1 cellular context compared by ENCODE assay signal in the genomic region with DNA sequence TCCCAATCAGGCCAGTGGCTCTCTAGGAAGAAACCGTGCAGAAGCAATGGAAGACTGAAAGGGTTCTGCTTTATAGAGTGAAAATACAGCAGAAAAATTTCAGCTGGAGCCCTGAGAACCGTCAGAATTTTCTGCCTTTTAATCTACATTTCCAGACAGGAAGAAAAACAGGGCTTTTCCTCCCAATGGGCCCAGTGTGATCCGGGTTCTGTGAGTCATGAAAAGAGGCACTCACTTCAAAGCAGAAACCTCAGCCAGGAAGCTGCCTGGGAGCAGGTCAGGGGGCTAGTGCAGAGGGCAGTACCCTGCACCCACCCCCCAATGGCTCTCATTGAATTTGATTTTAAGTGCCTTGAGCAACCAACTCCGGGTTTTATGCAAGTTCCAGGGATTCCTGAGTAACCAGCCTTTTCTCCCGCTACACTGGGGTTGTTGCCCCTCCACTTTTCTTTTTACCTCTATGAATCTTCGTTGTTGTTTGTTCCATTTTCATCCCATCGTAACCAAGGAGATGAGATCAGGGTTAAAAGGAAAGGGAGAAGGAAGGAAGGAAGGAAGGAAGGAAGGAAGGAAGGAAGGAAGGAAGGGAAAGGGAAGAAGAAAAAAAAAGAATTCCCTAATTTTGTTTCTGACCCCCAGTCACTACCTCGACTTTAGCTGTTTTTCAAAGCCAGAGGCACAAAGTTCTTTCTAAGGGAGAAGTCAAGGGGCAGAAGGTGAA.
TF ChIP-seq lines count a peak whose summit lies in the region.

No MANE protein-coding gene starts in this region.

TF ChIP-seq in GM23338, 12 proteins besides CTCF, POLR2A, EP300 and RAD21 (continued from another document):
- TF ChIP-seq, protein P1, sequence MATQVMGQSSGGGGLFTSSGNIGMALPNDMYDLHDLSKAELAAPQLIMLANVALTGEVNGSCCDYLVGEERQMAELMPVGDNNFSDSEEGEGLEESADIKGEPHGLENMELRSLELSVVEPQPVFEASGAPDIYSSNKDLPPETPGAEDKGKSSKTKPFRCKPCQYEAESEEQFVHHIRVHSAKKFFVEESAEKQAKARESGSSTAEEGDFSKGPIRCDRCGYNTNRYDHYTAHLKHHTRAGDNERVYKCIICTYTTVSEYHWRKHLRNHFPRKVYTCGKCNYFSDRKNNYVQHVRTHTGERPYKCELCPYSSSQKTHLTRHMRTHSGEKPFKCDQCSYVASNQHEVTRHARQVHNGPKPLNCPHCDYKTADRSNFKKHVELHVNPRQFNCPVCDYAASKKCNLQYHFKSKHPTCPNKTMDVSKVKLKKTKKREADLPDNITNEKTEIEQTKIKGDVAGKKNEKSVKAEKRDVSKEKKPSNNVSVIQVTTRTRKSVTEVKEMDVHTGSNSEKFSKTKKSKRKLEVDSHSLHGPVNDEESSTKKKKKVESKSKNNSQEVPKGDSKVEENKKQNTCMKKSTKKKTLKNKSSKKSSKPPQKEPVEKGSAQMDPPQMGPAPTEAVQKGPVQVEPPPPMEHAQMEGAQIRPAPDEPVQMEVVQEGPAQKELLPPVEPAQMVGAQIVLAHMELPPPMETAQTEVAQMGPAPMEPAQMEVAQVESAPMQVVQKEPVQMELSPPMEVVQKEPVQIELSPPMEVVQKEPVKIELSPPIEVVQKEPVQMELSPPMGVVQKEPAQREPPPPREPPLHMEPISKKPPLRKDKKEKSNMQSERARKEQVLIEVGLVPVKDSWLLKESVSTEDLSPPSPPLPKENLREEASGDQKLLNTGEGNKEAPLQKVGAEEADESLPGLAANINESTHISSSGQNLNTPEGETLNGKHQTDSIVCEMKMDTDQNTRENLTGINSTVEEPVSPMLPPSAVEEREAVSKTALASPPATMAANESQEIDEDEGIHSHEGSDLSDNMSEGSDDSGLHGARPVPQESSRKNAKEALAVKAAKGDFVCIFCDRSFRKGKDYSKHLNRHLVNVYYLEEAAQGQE (IDR thresholded peaks at IDR 0.05; ENCODE audit: unreplicated experiment) = peak; percentile 19
- TF ChIP-seq, protein P2, sequence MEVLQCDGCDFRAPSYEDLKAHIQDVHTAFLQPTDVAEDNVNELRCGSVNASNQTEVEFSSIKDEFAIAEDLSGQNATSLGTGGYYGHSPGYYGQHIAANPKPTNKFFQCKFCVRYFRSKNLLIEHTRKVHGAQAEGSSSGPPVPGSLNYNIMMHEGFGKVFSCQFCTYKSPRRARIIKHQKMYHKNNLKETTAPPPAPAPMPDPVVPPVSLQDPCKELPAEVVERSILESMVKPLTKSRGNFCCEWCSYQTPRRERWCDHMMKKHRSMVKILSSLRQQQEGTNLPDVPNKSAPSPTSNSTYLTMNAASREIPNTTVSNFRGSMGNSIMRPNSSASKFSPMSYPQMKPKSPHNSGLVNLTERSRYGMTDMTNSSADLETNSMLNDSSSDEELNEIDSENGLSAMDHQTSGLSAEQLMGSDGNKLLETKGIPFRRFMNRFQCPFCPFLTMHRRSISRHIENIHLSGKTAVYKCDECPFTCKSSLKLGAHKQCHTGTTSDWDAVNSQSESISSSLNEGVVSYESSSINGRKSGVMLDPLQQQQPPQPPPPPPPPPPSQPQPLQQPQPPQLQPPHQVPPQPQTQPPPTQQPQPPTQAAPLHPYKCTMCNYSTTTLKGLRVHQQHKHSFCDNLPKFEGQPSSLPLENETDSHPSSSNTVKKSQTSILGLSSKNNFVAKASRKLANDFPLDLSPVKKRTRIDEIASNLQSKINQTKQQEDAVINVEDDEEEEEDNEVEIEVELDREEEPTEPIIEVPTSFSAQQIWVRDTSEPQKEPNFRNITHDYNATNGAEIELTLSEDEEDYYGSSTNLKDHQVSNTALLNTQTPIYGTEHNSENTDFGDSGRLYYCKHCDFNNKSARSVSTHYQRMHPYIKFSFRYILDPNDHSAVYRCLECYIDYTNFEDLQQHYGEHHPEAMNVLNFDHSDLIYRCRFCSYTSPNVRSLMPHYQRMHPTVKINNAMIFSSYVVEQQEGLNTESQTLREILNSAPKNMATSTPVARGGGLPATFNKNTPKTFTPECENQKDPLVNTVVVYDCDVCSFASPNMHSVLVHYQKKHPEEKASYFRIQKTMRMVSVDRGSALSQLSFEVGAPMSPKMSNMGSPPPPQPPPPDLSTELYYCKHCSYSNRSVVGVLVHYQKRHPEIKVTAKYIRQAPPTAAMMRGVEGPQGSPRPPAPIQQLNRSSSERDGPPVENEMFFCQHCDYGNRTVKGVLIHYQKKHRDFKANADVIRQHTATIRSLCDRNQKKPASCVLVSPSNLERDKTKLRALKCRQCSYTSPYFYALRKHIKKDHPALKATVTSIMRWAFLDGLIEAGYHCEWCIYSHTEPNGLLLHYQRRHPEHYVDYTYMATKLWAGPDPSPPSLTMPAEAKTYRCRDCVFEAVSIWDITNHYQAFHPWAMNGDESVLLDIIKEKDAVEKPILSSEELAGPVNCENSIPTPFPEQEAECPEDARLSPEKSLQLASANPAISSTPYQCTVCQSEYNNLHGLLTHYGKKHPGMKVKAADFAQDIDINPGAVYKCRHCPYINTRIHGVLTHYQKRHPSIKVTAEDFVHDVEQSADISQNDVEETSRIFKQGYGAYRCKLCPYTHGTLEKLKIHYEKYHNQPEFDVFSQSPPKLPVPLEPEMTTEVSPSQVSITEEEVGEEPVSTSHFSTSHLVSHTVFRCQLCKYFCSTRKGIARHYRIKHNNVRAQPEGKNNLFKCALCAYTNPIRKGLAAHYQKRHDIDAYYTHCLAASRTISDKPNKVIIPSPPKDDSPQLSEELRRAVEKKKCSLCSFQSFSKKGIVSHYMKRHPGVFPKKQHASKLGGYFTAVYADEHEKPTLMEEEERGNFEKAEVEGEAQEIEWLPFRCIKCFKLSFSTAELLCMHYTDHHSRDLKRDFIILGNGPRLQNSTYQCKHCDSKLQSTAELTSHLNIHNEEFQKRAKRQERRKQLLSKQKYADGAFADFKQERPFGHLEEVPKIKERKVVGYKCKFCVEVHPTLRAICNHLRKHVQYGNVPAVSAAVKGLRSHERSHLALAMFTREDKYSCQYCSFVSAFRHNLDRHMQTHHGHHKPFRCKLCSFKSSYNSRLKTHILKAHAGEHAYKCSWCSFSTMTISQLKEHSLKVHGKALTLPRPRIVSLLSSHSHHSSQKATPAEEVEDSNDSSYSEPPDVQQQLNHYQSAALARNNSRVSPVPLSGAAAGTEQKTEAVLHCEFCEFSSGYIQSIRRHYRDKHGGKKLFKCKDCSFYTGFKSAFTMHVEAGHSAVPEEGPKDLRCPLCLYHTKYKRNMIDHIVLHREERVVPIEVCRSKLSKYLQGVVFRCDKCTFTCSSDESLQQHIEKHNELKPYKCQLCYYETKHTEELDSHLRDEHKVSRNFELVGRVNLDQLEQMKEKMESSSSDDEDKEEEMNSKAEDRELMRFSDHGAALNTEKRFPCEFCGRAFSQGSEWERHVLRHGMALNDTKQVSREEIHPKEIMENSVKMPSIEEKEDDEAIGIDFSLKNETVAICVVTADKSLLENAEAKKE (CRISPR knock-in tag; IDR thresholded peaks at IDR 0.05) = no peak
- peak; percentile 97 for TF ChIP-seq EZH2 (IDR thresholded peaks at IDR 0.05; ENCODE audit: low read depth, unreplicated experiment)
